In the genomic region with DNA sequence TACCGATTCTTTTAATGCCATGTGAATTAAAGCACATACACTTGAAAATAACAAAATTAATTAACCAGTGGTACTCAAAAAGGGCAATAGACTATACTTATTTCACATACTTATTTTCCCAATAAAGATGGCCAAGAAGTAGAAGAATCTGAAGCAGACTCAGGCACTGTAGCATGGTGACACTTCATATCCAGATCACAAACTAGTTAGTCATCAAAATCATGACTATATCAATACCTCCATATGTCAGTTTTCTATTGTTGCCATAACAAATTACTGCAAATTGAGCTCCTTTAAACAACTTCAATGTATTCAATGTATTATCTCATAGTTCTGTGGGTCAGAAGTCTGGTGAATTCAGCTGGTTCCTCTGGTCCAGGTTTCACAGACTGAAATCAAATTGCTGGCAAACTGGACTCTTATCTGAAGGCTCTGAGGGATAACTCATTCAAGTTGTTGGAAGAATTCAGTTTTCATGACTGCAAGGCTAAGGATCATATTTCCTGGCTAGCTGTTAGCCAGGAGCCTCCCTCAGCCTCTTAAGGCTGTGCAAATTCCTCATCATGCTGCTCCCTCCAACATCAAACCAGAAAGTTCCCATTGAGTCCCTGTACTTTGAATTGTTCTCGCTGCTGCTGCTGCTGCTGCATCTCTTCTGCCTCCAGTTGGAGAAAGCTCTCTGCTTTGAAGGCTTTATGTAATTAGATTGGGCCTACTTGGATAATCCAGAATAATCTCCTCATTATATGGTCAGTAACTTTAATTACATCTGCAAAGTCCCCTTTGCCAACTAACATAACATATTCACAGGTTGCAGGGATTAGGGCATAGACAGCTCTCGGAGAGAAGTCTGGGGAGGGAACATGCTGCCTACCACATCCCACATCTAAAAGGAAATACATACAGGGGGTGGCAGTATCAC, we compare ENCODE assay signal across 16 cellular contexts.
A peak's percentile ranks its signal among the peaks of the same experiment; 100 is the strongest.
DNase-seq lines count a peak whose midpoint lies in the region; ATAC-seq and TF ChIP-seq lines count a peak whose summit lies in the region.
"Had no signal": no experiment of that assay in that cellular context is flagged by ENCODE, and none has a peak within 500 bp of the region (broad histone marks: within the 10 kb centered on the region; RNA-seq: fewer than 3 reads in every experiment).

No MANE protein-coding gene starts in this region.

- TF ChIP-seq CTCF in activated CD8-positive, alpha-beta T cell treated with anti-CD3 and anti-CD28 coated beads for 36 hours (IDR thresholded peaks at IDR 0.05) = no peak
- TF ChIP-seq CTCF in brain microvascular endothelial cell (IDR thresholded peaks at IDR 0.05; ENCODE audit: low read depth, low read length, missing control alignments) = no peak
- no peak for TF ChIP-seq CTCF in neural progenitor cell (IDR thresholded peaks at IDR 0.05)
- TF ChIP-seq CTCF in thyroid gland (IDR thresholded peaks at IDR 0.05) = no peak

- no peaks in the 10 kb centered on the region for H3K9me3 ChIP-seq in neural progenitor cell (ENCODE audit: low read depth)
- no peaks in the 10 kb centered on the region for H3K9me3 ChIP-seq in thyroid gland

- H3K9ac ChIP-seq in neural progenitor cell = no peak overlapping the region

- H3K4me1 ChIP-seq in neural progenitor cell (peaks cover 7% of the 10 kb centered on the region), thyroid gland (no peaks in the 10 kb centered on the region)

- TF ChIP-seq POLR2A in thyroid gland (IDR thresholded peaks at IDR 0.05) = no peak

- in situ Hi-C loops in brain microvascular endothelial cell (cut with HindIII; ENCODE audit: low pct_ligation_motif_present, low sequenced_read_pairs) = no loop called here

- H3K27ac ChIP-seq in brain microvascular endothelial cell (no peak overlapping the region), neural progenitor cell (no peak overlapping the region), thyroid gland (no peak overlapping the region)

- H4K20me1 ChIP-seq in neural progenitor cell (ENCODE audit: low read depth) = no peaks in the 10 kb centered on the region

- no peak overlapping the region for H3K4me3 ChIP-seq in brain microvascular endothelial cell (ENCODE audit: low read depth, low read length)
- no peak overlapping the region for H3K4me3 ChIP-seq in neural progenitor cell
- H3K4me3 ChIP-seq in thyroid gland (replicated peaks in 1 of 3) = no peak overlapping the region

- H3K4me2 ChIP-seq in neural progenitor cell = no peak overlapping the region

- intact Hi-C loops in activated CD8-positive, alpha-beta T cell treated with anti-CD3 and anti-CD28 coated beads for 36 hours (cut with micrococcal nuclease) = no loop called here
- intact Hi-C loops in cardiac septum (cut with DNase I) (no loop called here), thyroid gland (cut with DNase I) (no loop called here)

- H3K36me3 ChIP-seq in brain microvascular endothelial cell (replicated peaks) (no peaks in the 10 kb centered on the region), neural progenitor cell (no peaks in the 10 kb centered on the region), thyroid gland (no peaks in the 10 kb centered on the region)

- CTCF ChIA-PET in activated CD8-positive, alpha-beta T cell treated with anti-CD3 and anti-CD28 coated beads for 36 hours (lab: Charles Lee) = interaction anchor here (1.0 kb wide), 2 partner anchors 9 to 44 kb away, joined by 3 to 4 read pairs; no protein-coding TSS in a partner anchor
- CTCF ChIA-PET in activated CD8-positive, alpha-beta T cell treated with anti-CD3 and anti-CD28 coated beads, Interleukin-2, amount 10 ng/mL, durations not matched to agents 7 days and 5 days (lab: Charles Lee) = no interaction called here

- H3K27me3 ChIP-seq in brain microvascular endothelial cell (replicated peaks) = no peaks in the 10 kb centered on the region
- no peaks in the 10 kb centered on the region for H3K27me3 ChIP-seq in neural progenitor cell
- no peaks in the 10 kb centered on the region for H3K27me3 ChIP-seq in thyroid gland

- H3K27ac Mint-ChIP-seq in activated CD8-positive, alpha-beta T cell treated with anti-CD3 and anti-CD28 coated beads for 36 hours = no peak overlapping the region
- no peak overlapping the region for H3K27ac Mint-ChIP-seq in activated CD8-positive, alpha-beta T cell treated with anti-CD3 and anti-CD28 coated beads, Interleukin-2, amount 10 ng/mL, durations not matched to agents 7 days and 5 days
- peak overlapping the region; percentile 77 for H3K27ac Mint-ChIP-seq in neural progenitor cell
- H3K27ac Mint-ChIP-seq: activated CD4-positive, alpha-beta memory T cell treated with anti-CD3 and anti-CD28 coated beads for 36 hours; mesothelial cell of epicardium; type B pancreatic cell had no signal

- DNase-seq in activated CD8-positive, alpha-beta T cell treated with anti-CD3 and anti-CD28 coated beads for 36 hours = no peak
- no peak for DNase-seq in activated CD8-positive, alpha-beta T cell treated with anti-CD3 and anti-CD28 coated beads, Interleukin-2, amount 10 ng/mL, durations not matched to agents 7 days and 5 days
- DNase-seq in M059J (ENCODE audit: low read depth) = peak; percentile 43
- DNase-seq in brain microvascular endothelial cell = peak; percentile 47
- DNase-seq in neural progenitor cell (ENCODE audit: low spot score) = no peak
- no peak for DNase-seq in mesenteric fat pad (ENCODE audit: low spot score)
- DNase-seq in cardiac septum (ENCODE audit: low spot score) = no peak
- no peak for DNase-seq in thyroid gland
- DNase-seq: activated CD4-positive, alpha-beta memory T cell treated with anti-CD3 and anti-CD28 coated beads for 36 hours; activated naive CD4-positive, alpha-beta T cell treated with Interleukin-2 at 50 U/mL for 16 hours; cerebellar nuclear complex; NCI-H748 treated with DMSO at 0.1 percent for 48 hours; occipital lobe; stimulated activated CD4-positive, alpha-beta T cell treated with anti-CD3 and anti-CD28 coated beads, Interleukin-4, amount 100 ng/mL, for 4 hours had no signal

- peaks cover 45% of the 10 kb centered on the region for H3K4me1 Mint-ChIP-seq in activated CD8-positive, alpha-beta T cell treated with anti-CD3 and anti-CD28 coated beads for 36 hours (ENCODE audit: low read depth)
- peaks cover 7% of the 10 kb centered on the region for H3K4me1 Mint-ChIP-seq in activated CD8-positive, alpha-beta T cell treated with anti-CD3 and anti-CD28 coated beads, Interleukin-2, amount 10 ng/mL, durations not matched to agents 7 days and 5 days (ENCODE audit: low read depth)
- peaks cover 12% of the 10 kb centered on the region for H3K4me1 Mint-ChIP-seq in neural progenitor cell

- H3F3A ChIP-seq in neural progenitor cell (ENCODE audit: low read depth) = no peaks in the 10 kb centered on the region

- no peak overlapping the region for H3K4me3 Mint-ChIP-seq in activated CD8-positive, alpha-beta T cell treated with anti-CD3 and anti-CD28 coated beads for 36 hours
- no peak overlapping the region for H3K4me3 Mint-ChIP-seq in activated CD8-positive, alpha-beta T cell treated with anti-CD3 and anti-CD28 coated beads, Interleukin-2, amount 10 ng/mL, durations not matched to agents 7 days and 5 days
- H3K4me3 Mint-ChIP-seq in neural progenitor cell = peak overlapping the region; percentile 47
- H3K4me3 Mint-ChIP-seq: activated CD4-positive, alpha-beta memory T cell treated with anti-CD3 and anti-CD28 coated beads for 36 hours; mesothelial cell of epicardium; type B pancreatic cell had no signal

- H3K27me3 Mint-ChIP-seq in activated CD8-positive, alpha-beta T cell treated with anti-CD3 and anti-CD28 coated beads for 36 hours = no peaks in the 10 kb centered on the region
- no peaks in the 10 kb centered on the region for H3K27me3 Mint-ChIP-seq in activated CD8-positive, alpha-beta T cell treated with anti-CD3 and anti-CD28 coated beads, Interleukin-2, amount 10 ng/mL, durations not matched to agents 7 days and 5 days (ENCODE audit: low read depth)
- no peaks in the 10 kb centered on the region for H3K27me3 Mint-ChIP-seq in neural progenitor cell (ENCODE audit: insufficient read depth, low read depth)
- H3K27me3 Mint-ChIP-seq: activated CD4-positive, alpha-beta memory T cell treated with anti-CD3 and anti-CD28 coated beads for 36 hours; type B pancreatic cell had no signal

- H3K36me3 Mint-ChIP-seq in activated CD8-positive, alpha-beta T cell treated with anti-CD3 and anti-CD28 coated beads for 36 hours (ENCODE audit: low read depth) = peaks cover 25% of the 10 kb centered on the region
- H3K36me3 Mint-ChIP-seq in activated CD8-positive, alpha-beta T cell treated with anti-CD3 and anti-CD28 coated beads, Interleukin-2, amount 10 ng/mL, durations not matched to agents 7 days and 5 days (ENCODE audit: low read depth) = no peaks in the 10 kb centered on the region
- peaks cover 4% of the 10 kb centered on the region for H3K36me3 Mint-ChIP-seq in neural progenitor cell
- H3K36me3 Mint-ChIP-seq: mesothelial cell of epicardium, type B pancreatic cell had no signal

- H2AFZ ChIP-seq in neural progenitor cell (replicated peaks) = no peak overlapping the region

- no peaks in the 10 kb centered on the region for H3K79me2 ChIP-seq in neural progenitor cell (ENCODE audit: low read depth)

- ATAC-seq in activated CD8-positive, alpha-beta T cell treated with anti-CD3 and anti-CD28 coated beads for 36 hours = peak; percentile 47
- ATAC-seq in activated CD8-positive, alpha-beta T cell treated with anti-CD3 and anti-CD28 coated beads, Interleukin-2, amount 10 ng/mL, durations not matched to agents 7 days and 5 days = no peak

- WGBS in thyroid gland, 2 donors = 96% methylated on average over 3 of the region's 3 CpGs

- peaks cover 5% of the 10 kb centered on the region for H3K9me3 Mint-ChIP-seq in activated CD8-positive, alpha-beta T cell treated with anti-CD3 and anti-CD28 coated beads for 36 hours
- no peaks in the 10 kb centered on the region for H3K9me3 Mint-ChIP-seq in activated CD8-positive, alpha-beta T cell treated with anti-CD3 and anti-CD28 coated beads, Interleukin-2, amount 10 ng/mL, durations not matched to agents 7 days and 5 days (ENCODE audit: insufficient read depth)
- no peaks in the 10 kb centered on the region for H3K9me3 Mint-ChIP-seq in neural progenitor cell
- H3K9me3 Mint-ChIP-seq: activated CD4-positive, alpha-beta memory T cell treated with anti-CD3 and anti-CD28 coated beads for 36 hours had no signal

- POLR2A ChIA-PET in activated CD8-positive, alpha-beta T cell treated with anti-CD3 and anti-CD28 coated beads for 36 hours (lab: Charles Lee) = interaction anchor here (1.1 to 6.7 kb wide), 3 partner anchors 10 to 57 kb away, joined by 3 to 179 read pairs (median 4); no protein-coding TSS in a partner anchor
- POLR2A ChIA-PET in activated CD8-positive, alpha-beta T cell treated with anti-CD3 and anti-CD28 coated beads, Interleukin-2, amount 10 ng/mL, durations not matched to agents 7 days and 5 days (lab: Charles Lee) = interaction anchor here (0.8 kb wide), 1 partner anchor 46 kb away, joined by 3 read pairs; no protein-coding TSS in a partner anchor

Comparison
In these comparisons a context has a peak if more than half of its experiments do, and no peak if none do; other contexts are left out.
1. DNase-seq: peak in M059J (single experiment) and brain microvascular endothelial cell (single experiment); none in activated CD8-positive, alpha-beta T cell treated with anti-CD3 and anti-CD28 coated beads for 36 hours (single experiment), activated CD8-positive, alpha-beta T cell treated with anti-CD3 and anti-CD28 coated beads, Interleukin-2, amount 10 ng/mL, durations not matched to agents 7 days and 5 days (single experiment), neural progenitor cell (single experiment), mesenteric fat pad (single experiment), cardiac septum (single experiment) and thyroid gland (0 of 2).